1 cellular context compared by ENCODE assay signal in genomic region chr1:109391626-109392025, GRCh38.
TF ChIP-seq lines count a peak whose summit lies in the region.

No MANE protein-coding gene starts in this region.

TF ChIP-seq in GM23338, 12 proteins besides CTCF, POLR2A, EP300 and RAD21 (continued from another document):
- TF ChIP-seq REST (IDR thresholded peaks at IDR 0.05; ENCODE audit: unreplicated experiment): no peak
- TF ChIP-seq ZNF462 (CRISPR knock-in tag; IDR thresholded peaks at IDR 0.05): no peak
- no peak for TF ChIP-seq STAT1 (IDR thresholded peaks at IDR 0.05; ENCODE audit: unreplicated experiment)
- no peak for TF ChIP-seq EZH2 (IDR thresholded peaks at IDR 0.05; ENCODE audit: low read depth, unreplicated experiment)
- no peak for TF ChIP-seq NANOG (IDR thresholded peaks at IDR 0.05; ENCODE audit: borderline replicate concordance)
- no peak for TF ChIP-seq ZNF114 (CRISPR knock-in tag; IDR thresholded peaks at IDR 0.05)
